In the genomic region with DNA sequence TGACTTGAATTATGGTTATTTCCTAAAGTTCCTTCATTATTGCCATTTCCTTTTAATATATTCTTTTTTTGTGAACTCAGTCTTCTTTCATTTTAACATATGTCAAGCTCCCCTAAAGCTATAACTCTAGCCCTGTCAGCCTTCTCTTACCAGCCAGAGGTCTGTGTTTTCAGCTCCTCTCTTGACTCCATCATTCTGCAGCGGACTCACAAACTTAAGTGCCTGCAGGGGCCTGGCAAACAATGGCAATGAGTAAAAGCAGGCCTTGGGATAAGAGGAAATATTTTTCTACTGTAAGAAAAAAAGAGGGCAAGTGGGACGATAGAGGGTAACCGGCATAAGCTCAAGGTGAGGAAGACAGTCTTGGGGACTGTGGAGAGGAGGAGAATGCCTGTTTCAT, we compare ENCODE assay signal across 1 cellular context.
TF ChIP-seq lines count a peak whose summit lies in the region.

No MANE protein-coding gene starts in this region.

TF ChIP-seq in IMR-90, 13 proteins besides CTCF, POLR2A, EP300 and RAD21 (continued from another document):
- TF ChIP-seq, protein P1, sequence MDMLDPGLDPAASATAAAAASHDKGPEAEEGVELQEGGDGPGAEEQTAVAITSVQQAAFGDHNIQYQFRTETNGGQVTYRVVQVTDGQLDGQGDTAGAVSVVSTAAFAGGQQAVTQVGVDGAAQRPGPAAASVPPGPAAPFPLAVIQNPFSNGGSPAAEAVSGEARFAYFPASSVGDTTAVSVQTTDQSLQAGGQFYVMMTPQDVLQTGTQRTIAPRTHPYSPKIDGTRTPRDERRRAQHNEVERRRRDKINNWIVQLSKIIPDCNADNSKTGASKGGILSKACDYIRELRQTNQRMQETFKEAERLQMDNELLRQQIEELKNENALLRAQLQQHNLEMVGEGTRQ (IDR thresholded peaks at IDR 0.05; ENCODE audit: low read depth, low read length) = no peak
- TF ChIP-seq CEBPB (IDR thresholded peaks at IDR 0.05; ENCODE audit: low read depth, low read length) (no peak), MAFK (IDR thresholded peaks at IDR 0.05; ENCODE audit: low read depth, low read length) (no peak)
TF ChIP-seq in IMR-90: peak in this region for 0.
